ENCODE assay signal across 12 cellular contexts in the genomic region with DNA sequence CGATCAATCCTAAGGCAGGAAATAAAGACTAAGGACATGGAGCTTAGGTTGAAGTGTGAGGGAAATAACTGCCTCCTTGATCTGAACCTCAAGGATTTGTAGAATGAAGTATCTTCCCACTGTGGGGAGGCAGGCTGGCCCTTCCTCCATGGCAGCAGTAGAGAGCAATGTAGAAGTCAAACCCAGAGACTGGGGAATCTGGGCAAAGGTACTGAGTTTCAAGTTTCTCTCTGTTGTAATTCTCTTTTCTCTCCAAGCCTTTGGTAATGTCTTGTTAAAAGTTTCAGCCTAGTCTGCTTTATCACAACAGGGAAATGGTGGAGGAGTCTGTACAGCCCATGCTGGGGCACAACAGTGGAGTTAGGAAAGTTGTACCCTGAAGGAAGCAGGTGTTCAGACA.
"Had no signal": no experiment of that assay in that cellular context is flagged by ENCODE, and none has a peak within 500 bp of the region (broad histone marks: within the 10 kb centered on the region; RNA-seq: fewer than 3 reads in every experiment).

No MANE protein-coding gene starts in this region.

- DNase-seq: activated CD4-positive, alpha-beta T cell treated with anti-CD3 and anti-CD28 coated beads, Interleukin-2, amount 50 U/mL, for 1 hour; activated naive CD4-positive, alpha-beta T cell; activated naive CD8-positive, alpha-beta T cell treated with anti-CD3 and anti-CD28 coated beads, Interleukin-2, amount 10 ng/mL, durations not matched to agents 7 days and 5 days; anterior cingulate cortex; brain microvascular endothelial cell; cortex of kidney; effector memory CD4-positive, alpha-beta T cell; right cardiac atrium; stimulated activated naive CD8-positive, alpha-beta T cell treated with anti-CD3 and anti-CD28 coated beads, Interleukin-15, Interleukin-2, amounts not matched to agents 100 U/mL and 50 U/mL, for 24 hours had no signal

- H3K27ac ChIP-seq: brain microvascular endothelial cell, hepatocyte had no signal

- H3K36me3 ChIP-seq: brain microvascular endothelial cell had no signal

- H3K36me3 Mint-ChIP-seq: activated naive CD8-positive, alpha-beta T cell treated with anti-CD3 and anti-CD28 coated beads, Interleukin-2, amount 10 ng/mL, durations not matched to agents 7 days and 5 days; type B pancreatic cell had no signal

- H3K27me3 Mint-ChIP-seq: progenitor cell of endocrine pancreas, type B pancreatic cell had no signal

- H3K4me3 ChIP-seq: hepatocyte had no signal

- H3K27ac Mint-ChIP-seq: activated naive CD8-positive, alpha-beta T cell treated with anti-CD3 and anti-CD28 coated beads, Interleukin-2, amount 10 ng/mL, durations not matched to agents 7 days and 5 days; progenitor cell of endocrine pancreas; type B pancreatic cell had no signal

- H3K27me3 ChIP-seq: brain microvascular endothelial cell, hepatocyte had no signal

- H3K9me3 Mint-ChIP-seq: activated naive CD8-positive, alpha-beta T cell treated with anti-CD3 and anti-CD28 coated beads, Interleukin-2, amount 10 ng/mL, durations not matched to agents 7 days and 5 days; type B pancreatic cell had no signal

- H3K4me3 Mint-ChIP-seq: activated naive CD8-positive, alpha-beta T cell treated with anti-CD3 and anti-CD28 coated beads, Interleukin-2, amount 10 ng/mL, durations not matched to agents 7 days and 5 days; type B pancreatic cell had no signal

- H3K4me1 Mint-ChIP-seq: activated naive CD8-positive, alpha-beta T cell treated with anti-CD3 and anti-CD28 coated beads, Interleukin-2, amount 10 ng/mL, durations not matched to agents 7 days and 5 days had no signal
